Comparison of ENCODE assay signal across 8 cellular contexts in the genomic region with DNA sequence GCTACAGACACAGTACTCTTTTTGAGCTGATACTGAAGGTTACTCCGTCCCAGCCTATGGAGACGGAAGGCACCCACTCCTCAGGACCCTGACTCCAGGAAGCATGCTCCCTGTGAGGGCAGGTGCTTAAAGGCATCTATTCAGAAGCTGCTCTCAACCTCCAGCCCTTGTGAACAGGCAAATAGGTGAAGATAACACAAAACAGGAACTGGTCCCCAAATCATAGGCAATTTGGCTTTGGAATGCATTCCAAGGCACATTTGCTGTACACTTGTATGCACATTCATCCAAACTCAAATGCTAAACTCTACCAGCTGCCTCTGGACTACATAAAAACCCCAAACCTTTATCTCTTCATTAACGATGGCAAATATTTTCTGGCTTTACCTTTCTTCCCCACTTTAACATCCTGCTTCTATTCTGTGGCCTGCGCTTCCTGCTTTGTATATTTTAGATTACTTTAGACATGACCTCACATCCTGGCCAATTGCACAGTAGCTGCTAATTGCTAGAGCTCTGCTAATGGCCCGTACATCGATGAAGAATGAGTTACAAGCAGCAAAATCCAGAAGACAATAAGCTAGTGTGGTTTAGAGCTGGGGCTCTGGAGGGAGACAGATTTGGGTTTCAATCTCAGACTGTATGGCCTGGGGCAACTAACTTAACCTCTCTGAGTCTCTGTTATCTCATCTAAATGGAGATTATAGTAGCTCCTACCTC. TPM values are rescaled to one million over a fixed set of nuclear protein-coding genes. Genes with fewer than 3 reads are reported as not detected.
DNase-seq lines count a peak whose midpoint lies in the region; ATAC-seq and TF ChIP-seq lines count a peak whose summit lies in the region.

No MANE protein-coding gene starts in this region.

- peak overlapping the region; percentile 14; the same call in 1 of the 2 replicates for H3K23ac ChIP-seq in IMR-90 (ENCODE audit: low read depth, low read length)

- no peak overlapping the region for H2AK9ac ChIP-seq in IMR-90 (replicated peaks; ENCODE audit: low read depth, low read length, poor library complexity)

- H3K56ac ChIP-seq in IMR-90 (ENCODE audit: extremely low read depth, insufficient read depth, low read length): no peak overlapping the region

- peak overlapping the region; percentile 64 for H3K4me3 Mint-ChIP-seq in activated T-helper 2 cell treated with anti-CD3 and anti-CD28 coated beads, Interferon-gamma antibody, Interleukin-2, Interleukin-4, amounts not matched to agents 10 μg/mL and 5 μg/mL and 100 μg/mL, durations not matched to agents 14 hours and 24 hours and 36 hours (ENCODE audit: low read depth)
- H3K4me3 Mint-ChIP-seq in stimulated activated naive CD8-positive, alpha-beta T cell treated with anti-CD3 and anti-CD28 coated beads, Interleukin-15, amount 100 ng/mL, for 72 hours: peak overlapping the region; percentile 55 to 99
- H3K4me3 Mint-ChIP-seq in glutamatergic neuron (ENCODE audit: unreplicated experiment): no peak overlapping the region

- no peak overlapping the region for H3K4me3 ChIP-seq in IMR-90 (ENCODE audit: insufficient read depth, low read depth, low read length)

- dilution Hi-C loops in IMR-90 (cut with HindIII; ENCODE audit: low sequenced_read_pairs, unreplicated experiment): no loop called here

- intact Hi-C loops in IMR-90 (cut with micrococcal nuclease): loop anchor here (5.0 kb wide), 2 partner anchors 53 to 417 kb away; a partner anchor contains a TSS
- intact Hi-C loops in activated T-helper 2 cell treated with anti-CD3 and anti-CD28 coated beads, Interferon-gamma antibody, Interleukin-2, Interleukin-4, amounts not matched to agents 10 μg/mL and 5 μg/mL and 100 μg/mL, durations not matched to agents 14 hours and 24 hours and 36 hours (cut with micrococcal nuclease): loop anchor here (2.0 to 10.0 kb wide), 5 partner anchors 17 to 1277 kb away; a partner anchor contains a TSS

- no peaks in the 10 kb centered on the region for H3K9me3 ChIP-seq in IMR-90 (ENCODE audit: control insufficient read depth, insufficient read depth, low read length)

- H4K91ac ChIP-seq in IMR-90 (ENCODE audit: insufficient read depth, low read depth, low read length): no peak overlapping the region

- no peaks in the 10 kb centered on the region for H3K27me3 ChIP-seq in IMR-90 (ENCODE audit: control insufficient read depth, insufficient read depth, low read length)

- H3K27ac Mint-ChIP-seq in activated T-helper 2 cell treated with anti-CD3 and anti-CD28 coated beads, Interferon-gamma antibody, Interleukin-2, Interleukin-4, amounts not matched to agents 10 μg/mL and 5 μg/mL and 100 μg/mL, durations not matched to agents 14 hours and 24 hours and 36 hours: peak overlapping the region; percentile 100
- H3K27ac Mint-ChIP-seq in stimulated activated naive CD8-positive, alpha-beta T cell treated with anti-CD3 and anti-CD28 coated beads, Interleukin-15, amount 100 ng/mL, for 72 hours: peak overlapping the region; percentile 37 to 99
- no peak overlapping the region for H3K27ac Mint-ChIP-seq in glutamatergic neuron (ENCODE audit: unreplicated experiment)

- H3K4ac ChIP-seq in IMR-90 (ENCODE audit: low read depth, low read length): no peak overlapping the region; the same call in 1 of the 2 replicates

- H2BK20ac ChIP-seq in IMR-90 (ENCODE audit: low read depth, low read length): peak overlapping the region; percentile 18; the same call in 1 of the 2 replicates

- no peaks in the 10 kb centered on the region for H3K27me3 Mint-ChIP-seq in activated T-helper 2 cell treated with anti-CD3 and anti-CD28 coated beads, Interferon-gamma antibody, Interleukin-2, Interleukin-4, amounts not matched to agents 10 μg/mL and 5 μg/mL and 100 μg/mL, durations not matched to agents 14 hours and 24 hours and 36 hours (ENCODE audit: low read depth)
- no peaks in the 10 kb centered on the region for H3K27me3 Mint-ChIP-seq in stimulated activated naive CD8-positive, alpha-beta T cell treated with anti-CD3 and anti-CD28 coated beads, Interleukin-15, amount 100 ng/mL, for 72 hours
- peaks cover 7% of the 10 kb centered on the region for H3K27me3 Mint-ChIP-seq in glutamatergic neuron (ENCODE audit: unreplicated experiment)

- no peak overlapping the region for H3K27ac ChIP-seq in IMR-90 (ENCODE audit: insufficient read depth, low read length)

- H4K20me1 ChIP-seq in IMR-90 (ENCODE audit: insufficient read depth, low read length): no peaks in the 10 kb centered on the region

- H2AFZ ChIP-seq in IMR-90 (replicated peaks; ENCODE audit: low read length, poor library complexity): no peak overlapping the region

- no peak overlapping the region for H3K9ac ChIP-seq in IMR-90 (ENCODE audit: low read depth, low read length)

- no peak overlapping the region for H4K8ac ChIP-seq in IMR-90 (ENCODE audit: low read depth in 2 of 2, low read length in 2 of 2)

- H2AK5ac ChIP-seq in IMR-90 (ENCODE audit: low read depth, low read length): no peak overlapping the region

- peaks cover 61% of the 10 kb centered on the region for H3K4me1 Mint-ChIP-seq in activated T-helper 2 cell treated with anti-CD3 and anti-CD28 coated beads, Interferon-gamma antibody, Interleukin-2, Interleukin-4, amounts not matched to agents 10 μg/mL and 5 μg/mL and 100 μg/mL, durations not matched to agents 14 hours and 24 hours and 36 hours (ENCODE audit: low read depth)
- H3K4me1 Mint-ChIP-seq in stimulated activated naive CD8-positive, alpha-beta T cell treated with anti-CD3 and anti-CD28 coated beads, Interleukin-15, amount 100 ng/mL, for 72 hours: peaks cover 65% of the 10 kb centered on the region
- peaks cover 2% of the 10 kb centered on the region for H3K4me1 Mint-ChIP-seq in glutamatergic neuron (ENCODE audit: low read depth, unreplicated experiment)

- no peak overlapping the region for H4K5ac ChIP-seq in IMR-90 (ENCODE audit: low read depth, low read length)

- TF ChIP-seq CTCF in IMR-90 (conservative IDR thresholded peaks at IDR 0.05; ENCODE audit: low read depth, low read length) (no peak), glutamatergic neuron (IDR thresholded peaks at IDR 0.05; ENCODE audit: partially characterized antibody, unreplicated experiment) (no peak)

- POLR2A ChIA-PET in IMR-90 (lab: Charles Lee; ENCODE audit: unreplicated experiment): no interaction called here

- no peak overlapping the region for H2BK15ac ChIP-seq in IMR-90 (ENCODE audit: low read depth, low read length)

- CTCF ChIA-PET in IMR-90 (lab: Yijun Ruan, JAX): no interaction called here

- H3K9me1 ChIP-seq in IMR-90 (ENCODE audit: insufficient read depth, low read length): peaks cover 17% of the 10 kb centered on the region; the same call in 1 of the 2 replicates

- H2BK120ac ChIP-seq in IMR-90 (ENCODE audit: low read depth, low read length): peak overlapping the region; percentile 6

- WGBS in IMR-90 (ENCODE audit: extremely low coverage in 2 of 2, insufficient read length in 1 of 2), 2 experiments: 100% methylated on average over 1 of the region's 6 CpGs; no CpG with 5 or more reads in 1 of the 2 experiments

- in situ Hi-C loops in G401 (cut with HindIII; ENCODE audit: low sequenced_read_pairs): no loop called here
- in situ Hi-C loops in IMR-90 (cut with MboI; ENCODE audit: low sequenced_read_pairs): no loop called here

- no peak overlapping the region for H3K18ac ChIP-seq in IMR-90 (ENCODE audit: low read depth, low read length)

- ATAC-seq in GM19372 (IDR thresholded peaks at IDR 0.05; ENCODE audit: low read depth, unreplicated experiment): peak; percentile 38
- no peak for ATAC-seq in IMR-90 (ENCODE audit: low read depth)
- peak; percentile 61 for ATAC-seq in stimulated activated naive CD8-positive, alpha-beta T cell treated with anti-CD3 and anti-CD28 coated beads, Interleukin-15, amount 100 ng/mL, for 72 hours

- H3K4me2 ChIP-seq in IMR-90 (ENCODE audit: low read depth, low read length): no peak overlapping the region

- BruUV-seq in IMR-90 (replicated peaks; lab: Mats Ljungman, UMichigan): no TSS peak

- TF ChIP-seq POLR2A in IMR-90 (IDR thresholded peaks at IDR 0.05; ENCODE audit: low read depth, low read length): no peak

- H3K9me3 Mint-ChIP-seq in activated T-helper 2 cell treated with anti-CD3 and anti-CD28 coated beads, Interferon-gamma antibody, Interleukin-2, Interleukin-4, amounts not matched to agents 10 μg/mL and 5 μg/mL and 100 μg/mL, durations not matched to agents 14 hours and 24 hours and 36 hours: no peaks in the 10 kb centered on the region
- no peaks in the 10 kb centered on the region for H3K9me3 Mint-ChIP-seq in stimulated activated naive CD8-positive, alpha-beta T cell treated with anti-CD3 and anti-CD28 coated beads, Interleukin-15, amount 100 ng/mL, for 72 hours
- H3K9me3 Mint-ChIP-seq in glutamatergic neuron (ENCODE audit: unreplicated experiment): peaks cover 5% of the 10 kb centered on the region

- no peaks in the 10 kb centered on the region for H3K36me3 ChIP-seq in IMR-90 (ENCODE audit: control insufficient read depth, insufficient read depth, low read length)

- peak overlapping the region; percentile 45; the same call in 1 of the 2 replicates for H3K14ac ChIP-seq in IMR-90 (replicated peaks; ENCODE audit: low read depth, low read length)

- peak; percentile 69 for DNase-seq in G401 (ENCODE audit: low spot score)
- DNase-seq in IMR-90: no peak
- DNase-seq in activated T-helper 2 cell treated with anti-CD3 and anti-CD28 coated beads, Interferon-gamma antibody, Interleukin-2, Interleukin-4, amounts not matched to agents 10 μg/mL and 5 μg/mL and 100 μg/mL, durations not matched to agents 14 hours and 24 hours and 36 hours (ENCODE audit: low spot score): peak; percentile 40
- peak in 1 of 2 donors; percentile 37 for DNase-seq in stimulated activated naive CD8-positive, alpha-beta T cell treated with anti-CD3 and anti-CD28 coated beads, Interleukin-15, amount 100 ng/mL, for 72 hours
- DNase-seq in A172 (ENCODE audit: low spot score): no peak
- DNase-seq in NCI-H2029 treated with DMSO at 0.1 percent for 48 hours (lab: John Stamatoyannopoulos, UW): no peak
- DNase-seq in glutamatergic neuron: no peak

- H3K4me1 ChIP-seq in IMR-90 (ENCODE audit: control insufficient read depth, insufficient read depth, low read length): peaks cover 13% of the 10 kb centered on the region

- H2BK5ac ChIP-seq in IMR-90 (ENCODE audit: low read depth, low read length, poor library complexity, severe bottlenecking): no peak overlapping the region

- peaks cover 20 to 37% of the 10 kb centered on the region in 2 experiments for H3K79me1 ChIP-seq in IMR-90 (ENCODE audit: low read depth in 1 of 2, low read length in 2 of 2)

- TF ChIP-seq RAD21 in IMR-90 (IDR thresholded peaks at IDR 0.05; ENCODE audit: low read length): no peak

- H3K36me3 Mint-ChIP-seq in activated T-helper 2 cell treated with anti-CD3 and anti-CD28 coated beads, Interferon-gamma antibody, Interleukin-2, Interleukin-4, amounts not matched to agents 10 μg/mL and 5 μg/mL and 100 μg/mL, durations not matched to agents 14 hours and 24 hours and 36 hours (ENCODE audit: low read depth): peaks cover 15% of the 10 kb centered on the region
- H3K36me3 Mint-ChIP-seq in glutamatergic neuron (ENCODE audit: unreplicated experiment): peaks cover 4% of the 10 kb centered on the region

RNA-seq across cellular contexts. Expression of a gene that starts 3.2 kb away (rescaled TPM):
- 133 and 134 TPM in 2 replicates for total RNA-seq in G401 (2014; rRNA removed; shearing (Covaris generic))
- total RNA-seq in IMR-90 (2012; rRNA removed): 31.7 and 43.7 TPM in 2 replicates
- polyA plus RNA-seq in IMR-90 (2012; rRNA removed): 13.1 and 16.4 TPM in 2 replicates
- 5.4 and 6.4 TPM in 2 replicates for polyA plus RNA-seq in IMR-90 (2012; cell fraction: cytosol; rRNA removed)
- polyA plus RNA-seq in IMR-90 (2012; cell fraction: nucleus; rRNA removed; ENCODE audit: low replicate concordance): 5.6 and 13.5 TPM in 2 replicates
- 44.0 and 49.2 TPM in 2 replicates for total RNA-seq in activated T-helper 2 cell treated with anti-CD3 and anti-CD28 coated beads, Interferon-gamma antibody, Interleukin-2, Interleukin-4, amounts not matched to agents 10 μg/mL and 5 μg/mL and 100 μg/mL, durations not matched to agents 14 hours and 24 hours and 36 hours
- 66.6 and 67.0 TPM in 2 replicates for total RNA-seq in A172 (2014; rRNA removed; shearing (Covaris generic))
- total RNA-seq in glutamatergic neuron (ENCODE audit: unreplicated experiment): 23.7 TPM

RNA-seq across cellular contexts. Expression of a gene that starts 54.4 kb away (rescaled TPM):
- 99.6 and 111 TPM in 2 replicates for total RNA-seq in G401 (2014; rRNA removed; shearing (Covaris generic))
- total RNA-seq in IMR-90 (2012; rRNA removed): 13.6 and 24.4 TPM in 2 replicates
- polyA plus RNA-seq in IMR-90 (2012; rRNA removed): 20.5 and 23.1 TPM in 2 replicates
- 6.7 and 13.7 TPM in 2 replicates for polyA plus RNA-seq in IMR-90 (2012; cell fraction: cytosol; rRNA removed)
- 2.5 and 9.9 TPM in 2 replicates for polyA plus RNA-seq in IMR-90 (2012; cell fraction: nucleus; rRNA removed; ENCODE audit: low replicate concordance)
- 17.0 and 18.7 TPM in 2 replicates for total RNA-seq in activated T-helper 2 cell treated with anti-CD3 and anti-CD28 coated beads, Interferon-gamma antibody, Interleukin-2, Interleukin-4, amounts not matched to agents 10 μg/mL and 5 μg/mL and 100 μg/mL, durations not matched to agents 14 hours and 24 hours and 36 hours
- total RNA-seq in A172 (2014; rRNA removed; shearing (Covaris generic)): 44.7 and 51.7 TPM in 2 replicates
- 19.6 TPM for total RNA-seq in glutamatergic neuron (ENCODE audit: unreplicated experiment)

Comparison
In these comparisons a context has a peak if more than half of its experiments do, and no peak if none do; other contexts are left out.
1. DNase-seq: peak in G401 (single experiment) and activated T-helper 2 cell treated with anti-CD3 and anti-CD28 coated beads, Interferon-gamma antibody, Interleukin-2, Interleukin-4, amounts not matched to agents 10 μg/mL and 5 μg/mL and 100 μg/mL, durations not matched to agents 14 hours and 24 hours and 36 hours (single experiment); none in IMR-90 (single experiment), A172 (single experiment), NCI-H2029 treated with DMSO at 0.1 percent for 48 hours (single experiment) and glutamatergic neuron (single experiment).